Comparison of ENCODE assay signal across 8 cellular contexts in the genomic region with DNA sequence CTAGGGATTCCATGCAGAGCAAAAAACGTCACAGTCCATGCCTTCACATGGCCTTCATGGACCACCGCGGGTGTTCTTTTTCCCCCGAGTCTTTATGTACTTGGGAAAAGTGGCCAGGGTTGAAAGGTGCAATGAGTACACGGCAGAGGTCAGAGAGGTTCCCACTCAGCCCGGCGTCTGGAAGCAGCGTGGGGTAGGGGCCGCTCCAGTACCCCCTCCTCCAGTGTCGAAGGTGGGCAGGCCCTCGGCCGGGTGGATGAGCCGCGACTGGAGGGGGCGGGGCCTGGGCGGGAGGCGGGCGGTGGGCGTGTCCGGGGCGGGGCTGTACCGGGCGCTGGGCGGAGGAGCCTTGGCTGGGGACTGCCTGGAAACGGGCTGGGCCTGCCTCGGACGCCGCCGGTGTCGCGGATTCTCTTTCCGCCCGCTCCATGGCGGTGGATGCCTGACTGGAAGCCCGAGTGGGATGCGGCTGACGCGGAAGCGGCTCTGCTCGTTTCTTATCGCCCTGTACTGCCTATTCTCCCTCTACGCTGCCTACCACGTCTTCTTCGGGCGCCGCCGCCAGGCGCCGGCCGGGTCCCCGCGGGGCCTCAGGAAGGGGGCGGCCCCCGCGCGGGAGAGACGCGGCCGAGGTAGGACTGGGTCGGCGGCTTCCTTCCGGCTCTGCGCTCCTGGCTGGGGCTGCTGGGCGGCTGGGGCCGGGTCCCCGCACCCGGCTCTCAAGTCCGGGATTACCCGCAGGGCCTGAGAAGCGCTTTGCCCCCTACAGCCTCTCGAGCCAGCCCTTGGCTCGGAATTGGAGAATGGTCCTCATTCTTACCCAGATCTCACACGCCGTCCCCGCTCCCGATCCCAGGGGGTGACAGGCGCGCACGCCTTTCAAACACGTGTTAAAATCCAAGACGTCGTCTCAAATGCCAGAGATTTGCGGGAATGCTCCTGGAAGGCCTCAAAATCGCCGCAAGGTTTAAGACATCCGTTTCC. TPM values are rescaled to one million over a fixed set of nuclear protein-coding genes. Genes with fewer than 3 reads are reported as not detected.
DNase-seq lines count a peak whose midpoint lies in the region; ATAC-seq, FAIRE-seq and TF ChIP-seq lines count a peak whose summit lies in the region.

A gene with protein sequence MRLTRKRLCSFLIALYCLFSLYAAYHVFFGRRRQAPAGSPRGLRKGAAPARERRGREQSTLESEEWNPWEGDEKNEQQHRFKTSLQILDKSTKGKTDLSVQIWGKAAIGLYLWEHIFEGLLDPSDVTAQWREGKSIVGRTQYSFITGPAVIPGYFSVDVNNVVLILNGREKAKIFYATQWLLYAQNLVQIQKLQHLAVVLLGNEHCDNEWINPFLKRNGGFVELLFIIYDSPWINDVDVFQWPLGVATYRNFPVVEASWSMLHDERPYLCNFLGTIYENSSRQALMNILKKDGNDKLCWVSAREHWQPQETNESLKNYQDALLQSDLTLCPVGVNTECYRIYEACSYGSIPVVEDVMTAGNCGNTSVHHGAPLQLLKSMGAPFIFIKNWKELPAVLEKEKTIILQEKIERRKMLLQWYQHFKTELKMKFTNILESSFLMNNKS (plus strand): TSS at position 412 of the 984 bp plus-strand sequence. CDS start 52 bp downstream, at position 464.

- H3K9me3 ChIP-seq in keratinocyte (ENCODE audit: control insufficient read depth, low read depth, low read length): no peaks in the 10 kb centered on the region

- dilution Hi-C loops in keratinocyte (cut with MboI; ENCODE audit: extremely low pct_ligation_motif_present, low sequenced_read_pairs): no loop called here

- peaks cover 5% of the 10 kb centered on the region for H3K79me2 ChIP-seq in keratinocyte (ENCODE audit: control insufficient read depth, insufficient read depth, low read length)

- DNase-seq in AG10803 (ENCODE audit: low read depth) (peak; percentile 73), NCI-H345 treated with DMSO at 0.1 percent for 48 hours (lab: John Stamatoyannopoulos, UW; ENCODE audit: unreplicated experiment) (peak; percentile 71), cerebellar cortex (ENCODE audit: low spot score) (peak; percentile 84), keratinocyte (ENCODE audit: low read depth, low spot score) (no peak)
- DNase-seq in activated CD4-positive, CD25-positive, alpha-beta regulatory T cell treated with anti-CD3 and anti-CD28 coated beads, Interleukin-2, amount 50 U/mL, for 72 hours: peak; percentile 83
- peak; percentile 86 for DNase-seq in stimulated activated CD4-positive, alpha-beta T cell treated with anti-CD3 and anti-CD28 coated beads, Interleukin-15, amount 100 ng/mL, for 24 hours

- peak within 1 kb of the TSS; percentile 85 for H3K4me3 ChIP-seq in AG10803 (ENCODE audit: low read length)
- peak within 1 kb of the TSS; percentile 85 to 90 (median 86) for H3K4me3 ChIP-seq in keratinocyte (ENCODE audit: control insufficient read depth in 2 of 3, extremely low read depth in 1 of 3, insufficient read depth in 2 of 3, low read depth in 1 of 3, low read length in 3 of 3)

- H3K36me3 ChIP-seq in keratinocyte (ENCODE audit: control insufficient read depth in 2 of 2, extremely low read depth in 1 of 2, insufficient read depth in 2 of 2, low read length in 2 of 2): peaks cover 6 to 9% of the 10 kb centered on the region in 2 experiments

- H3K27ac ChIP-seq in keratinocyte (ENCODE audit: control insufficient read depth, insufficient read depth, low read length): peak within 1 kb of the TSS; percentile 79

- H3K4me1 ChIP-seq in keratinocyte (ENCODE audit: control insufficient read depth, extremely low read depth, insufficient read depth, low read length): peaks cover 10% of the 10 kb centered on the region

- H4K20me1 ChIP-seq in keratinocyte (ENCODE audit: control insufficient read depth, extremely low read depth, insufficient read depth, low read length): no peaks in the 10 kb centered on the region

- peak within 1 kb of the TSS; percentile 99 for H2AFZ ChIP-seq in keratinocyte (ENCODE audit: control insufficient read depth, low read length)

- peak; percentile 71 for FAIRE-seq in keratinocyte (lab: Jason Lieb, UNC)

- no peaks in the 10 kb centered on the region for H3K27me3 ChIP-seq in keratinocyte (ENCODE audit: control insufficient read depth, extremely low read depth, insufficient read depth, low read length)

- peak within 1 kb of the TSS; percentile 97 for H3K4me2 ChIP-seq in keratinocyte (ENCODE audit: control insufficient read depth, extremely low read depth, insufficient read depth, low read depth, low read length)

- TF ChIP-seq CTCF in AG10803 (conservative IDR thresholded peaks at IDR 0.05; ENCODE audit: low read length) (no peak), keratinocyte (optimal IDR thresholded peaks at IDR 0.05 in 1 of 3, IDR thresholded peaks at IDR 0.05 in 1 of 3, conservative IDR thresholded peaks at IDR 0.05 in 1 of 3; ENCODE audit: extremely low read depth in 1 of 3, insufficient read depth in 2 of 3, low read length in 3 of 3) (no peak)

- H3K9me1 ChIP-seq in keratinocyte (ENCODE audit: control insufficient read depth, extremely low read depth, insufficient read depth, low read length): no peaks in the 10 kb centered on the region

- peak within 1 kb of the TSS; percentile 91 for H3K9ac ChIP-seq in keratinocyte (ENCODE audit: control insufficient read depth, extremely low read depth, insufficient read depth, low read length)

- ATAC-seq in GM19023 (IDR thresholded peaks at IDR 0.05; ENCODE audit: unreplicated experiment) (peak; percentile 95), HG03196 (IDR thresholded peaks at IDR 0.05; ENCODE audit: unreplicated experiment) (peak; percentile 96)

RNA-seq across cellular contexts. Expression of the gene that starts here (rescaled TPM):
- polyA plus RNA-seq in keratinocyte: 10.2 to 17.0 TPM (median 16.5 TPM) in 3 replicates
- 5.9 TPM for polyA plus RNA-seq in keratinocyte (2011; ENCODE audit: low read depth)
- polyA plus RNA-seq in keratinocyte (2011; cell fraction: cytosol; rRNA removed): 11.9 and 18.2 TPM in 2 replicates
- polyA plus RNA-seq in keratinocyte (2011; cell fraction: nucleus; rRNA removed): 9.4 and 15.3 TPM in 2 replicates
- 14.6 and 15.0 TPM in 2 replicates for polyA plus RNA-seq in keratinocyte (2012; ENCODE audit: low replicate concordance)
- polyA minus RNA-seq in keratinocyte: 3.9 to 6.2 TPM (median 5.5 TPM) in 3 replicates
- polyA minus RNA-seq in keratinocyte (2011; cell fraction: cytosol; rRNA and poly(A)+ RNA removed): 12.1 TPM
- polyA minus RNA-seq in keratinocyte (2011; cell fraction: nucleus; rRNA and poly(A)+ RNA removed): 5.3 and 8.2 TPM in 2 replicates
